In genomic region chr7:1538544-1539345, GRCh38 we compare ENCODE assay signal across 1 cellular context.
TF ChIP-seq lines count a peak whose summit lies in the region.

No MANE protein-coding gene starts in this region.

TF ChIP-seq in H1, 55 proteins besides CTCF, POLR2A, EP300 and RAD21:
- TF ChIP-seq SIX5 (IDR thresholded peaks at IDR 0.05; ENCODE audit: low read depth, low read length) (no peak), RBBP5 (IDR thresholded peaks at IDR 0.05; ENCODE audit: borderline replicate concordance, low read depth, low read length) (no peak), KDM1A (IDR thresholded peaks at IDR 0.05; ENCODE audit: borderline replicate concordance, low read length) (no peak), GABPA (IDR thresholded peaks at IDR 0.05; ENCODE audit: borderline replicate concordance, insufficient read depth, low read length) (no peak)
